In genomic region chr1:23020731-23021130, GRCh38 we compare ENCODE assay signal across 8 cellular contexts. TPM values are rescaled to one million over a fixed set of nuclear protein-coding genes. Genes with fewer than 3 reads are reported as not detected.
DNase-seq lines count a peak whose midpoint lies in the region; ATAC-seq and TF ChIP-seq lines count a peak whose summit lies in the region.

No MANE protein-coding gene starts in this region.

- peaks cover 18% of the 10 kb centered on the region for H3K4me1 ChIP-seq in CD4-positive, CD25-positive, alpha-beta regulatory T cell (ENCODE audit: control insufficient read depth, insufficient read depth, low read length, poor library complexity, severe bottlenecking)

- peak overlapping the region; percentile 94 to 100 (median 96) for H3K4me3 Mint-ChIP-seq in CD4-positive, CD25-positive, alpha-beta regulatory T cell
- peak overlapping the region; percentile 95 for H3K4me3 Mint-ChIP-seq in chondrocyte (ENCODE audit: unreplicated experiment)
- H3K4me3 Mint-ChIP-seq in nephron progenitor cell: peak overlapping the region; percentile 97

- no peaks in the 10 kb centered on the region for H3K9me3 ChIP-seq in CD4-positive, CD25-positive, alpha-beta regulatory T cell (ENCODE audit: control insufficient read depth in 2 of 2, low read length in 2 of 2)

- peaks cover 7% of the 10 kb centered on the region for H3K36me3 Mint-ChIP-seq in CD4-positive, CD25-positive, alpha-beta regulatory T cell
- H3K36me3 Mint-ChIP-seq in chondrocyte (ENCODE audit: low read depth): peaks cover 4% of the 10 kb centered on the region
- H3K36me3 Mint-ChIP-seq in nephron progenitor cell (ENCODE audit: low read depth): peaks cover 57% of the 10 kb centered on the region

- no peak for ATAC-seq in CD4-positive, CD25-positive, alpha-beta regulatory T cell (ENCODE audit: low read depth in 2 of 2)
- no peak for ATAC-seq in GM21390 (IDR thresholded peaks at IDR 0.05; ENCODE audit: unreplicated experiment)

- H3K27me3 Mint-ChIP-seq in CD4-positive, CD25-positive, alpha-beta regulatory T cell: peaks cover 9% of the 10 kb centered on the region
- no peaks in the 10 kb centered on the region for H3K27me3 Mint-ChIP-seq in chondrocyte (ENCODE audit: low read depth)
- H3K27me3 Mint-ChIP-seq in nephron progenitor cell (ENCODE audit: low read depth, poor library complexity): no peaks in the 10 kb centered on the region

- peak overlapping the region; percentile 89 for H3K4me3 ChIP-seq in CD4-positive, CD25-positive, alpha-beta regulatory T cell (ENCODE audit: low read depth, low read length)

- DNase-seq in CD4-positive, CD25-positive, alpha-beta regulatory T cell: no peak
- DNase-seq in Kasumi-1 (lab: John Stamatoyannopoulos, UW) (peak; percentile 21 to 24), chondrocyte (ENCODE audit: low spot score) (no peak), nephron progenitor cell (no peak), medulla oblongata (ENCODE audit: extremely low spot score) (no peak), germinal center (ENCODE audit: low spot score) (no peak)
- no peak for DNase-seq in effector CD4-positive, alpha-beta T cell

- H3K36me3 ChIP-seq in CD4-positive, CD25-positive, alpha-beta regulatory T cell (ENCODE audit: control insufficient read depth, insufficient read depth, low read length): no peaks in the 10 kb centered on the region

- peaks cover 1 to 10% (median 3%) of the 10 kb centered on the region in 7 donors for H3K9me3 Mint-ChIP-seq in CD4-positive, CD25-positive, alpha-beta regulatory T cell
- H3K9me3 Mint-ChIP-seq in chondrocyte (ENCODE audit: low read depth): peaks cover 17% of the 10 kb centered on the region
- H3K9me3 Mint-ChIP-seq in nephron progenitor cell: peaks cover 50% of the 10 kb centered on the region

- H3K27ac ChIP-seq in CD4-positive, CD25-positive, alpha-beta regulatory T cell (ENCODE audit: insufficient read depth, low read length, poor library complexity, severe bottlenecking): no peak overlapping the region

- H3K27ac Mint-ChIP-seq in CD4-positive, CD25-positive, alpha-beta regulatory T cell: peak overlapping the region in 2 of 3 donors; percentile 95
- H3K27ac Mint-ChIP-seq in chondrocyte (ENCODE audit: unreplicated experiment) (peak overlapping the region; percentile 96), nephron progenitor cell (peak overlapping the region; percentile 98)

- H3K4me1 Mint-ChIP-seq in CD4-positive, CD25-positive, alpha-beta regulatory T cell: peaks cover 34 to 60% (median 43%) of the 10 kb centered on the region in 4 donors
- H3K4me1 Mint-ChIP-seq in chondrocyte (ENCODE audit: low read depth) (peaks cover 45% of the 10 kb centered on the region), nephron progenitor cell (peaks cover 23% of the 10 kb centered on the region)

- no peaks in the 10 kb centered on the region for H3K27me3 ChIP-seq in CD4-positive, CD25-positive, alpha-beta regulatory T cell (ENCODE audit: control insufficient read depth, insufficient read depth, low read length)

- no peak for TF ChIP-seq CTCF in chondrocyte (IDR thresholded peaks at IDR 0.05)
- no peak for TF ChIP-seq CTCF in nephron progenitor cell (IDR thresholded peaks at IDR 0.05)

RNA-seq across cellular contexts. Expression of gene KDM1A, which starts 1.5 kb away (rescaled TPM):
- total RNA-seq in CD4-positive, CD25-positive, alpha-beta regulatory T cell: 30.9 TPM
- polyA plus RNA-seq in CD4-positive, CD25-positive, alpha-beta regulatory T cell: 10 to 100 TPM; 34.7 to 41.3 (median 38.5) TPM
- total RNA-seq in chondrocyte: 88.1 to 105 TPM (median 89.9 TPM) in 3 replicates

RNA-seq across cellular contexts. Expression of gene TEX46, which starts 5.1 kb away (rescaled TPM):
- not detected for total RNA-seq in CD4-positive, CD25-positive, alpha-beta regulatory T cell
- 1 to 10 TPM in 1 of 4 donors, not detected in 3; 1.4 TPM for polyA plus RNA-seq in CD4-positive, CD25-positive, alpha-beta regulatory T cell
- not detected in 3 replicates for total RNA-seq in chondrocyte

RNA-seq across cellular contexts. Expression of gene LACTBL1, which starts 48.1 kb away (rescaled TPM):
- not detected for total RNA-seq in CD4-positive, CD25-positive, alpha-beta regulatory T cell
- not detected for polyA plus RNA-seq in CD4-positive, CD25-positive, alpha-beta regulatory T cell
- total RNA-seq in chondrocyte: not detected in 3 replicates

Comparison
In these comparisons a context has a peak if more than half of its experiments do, and no peak if none do; other contexts are left out.
1. DNase-seq: peak in Kasumi-1 (2 of 2); none in CD4-positive, CD25-positive, alpha-beta regulatory T cell (0 of 3), chondrocyte (single experiment), nephron progenitor cell (single experiment), effector CD4-positive, alpha-beta T cell (single experiment), medulla oblongata (single experiment) and germinal center (single experiment).
2. Peak in every context shown above with its lines, with median percentiles within 50 percentile points of each other: H3K27ac Mint-ChIP-seq and H3K4me3 Mint-ChIP-seq.